In the genomic region with DNA sequence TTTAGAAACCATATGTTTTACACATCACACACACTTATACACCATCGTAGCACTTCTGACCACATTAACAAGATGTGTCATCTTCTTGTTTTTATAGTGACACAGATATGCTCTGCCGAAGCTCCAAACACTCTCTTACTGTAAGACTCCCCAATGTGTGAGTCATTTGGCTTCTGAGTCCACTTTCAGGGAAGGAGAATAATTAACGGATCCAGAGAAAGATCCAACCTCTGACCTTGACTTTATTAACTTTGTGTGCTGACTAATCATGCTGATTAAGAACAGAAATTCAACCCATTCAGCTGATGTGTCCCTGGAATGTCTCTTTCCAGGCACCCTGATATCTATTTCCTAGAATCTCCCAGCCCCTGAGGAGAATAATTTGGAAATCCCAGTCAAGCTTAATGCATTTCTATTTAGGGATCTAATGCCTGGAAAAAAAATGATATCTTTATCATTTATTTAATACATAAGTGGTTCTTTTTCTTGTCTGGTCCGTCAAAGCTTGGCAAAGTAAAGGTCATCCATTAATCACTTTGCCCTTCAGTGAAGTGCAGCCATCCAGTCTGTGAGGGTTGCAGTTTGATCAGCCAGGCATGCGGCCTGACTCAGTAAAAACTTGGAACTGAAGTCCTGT, we compare ENCODE assay signal across 12 cellular contexts.
A peak's percentile ranks its signal among the peaks of the same experiment; 100 is the strongest.
DNase-seq lines count a peak whose midpoint lies in the region; ATAC-seq and TF ChIP-seq lines count a peak whose summit lies in the region.
"Had no signal": no experiment of that assay in that cellular context is flagged by ENCODE, and none has a peak within 500 bp of the region (broad histone marks: within the 10 kb centered on the region; RNA-seq: fewer than 3 reads in every experiment).

No MANE protein-coding gene starts in this region.

- CTCF ChIA-PET in activated CD4-positive, alpha-beta memory T cell treated with anti-CD3 and anti-CD28 coated beads for 36 hours (lab: Charles Lee), result no interaction called here

- H3K9me3 Mint-ChIP-seq in activated CD4-positive, alpha-beta memory T cell treated with anti-CD3 and anti-CD28 coated beads for 36 hours, result peaks cover 16% of the 10 kb centered on the region

- intact Hi-C loops in activated CD4-positive, alpha-beta memory T cell treated with anti-CD3 and anti-CD28 coated beads for 36 hours (cut with micrococcal nuclease), result no loop called here

- H4K20me1 ChIP-seq in fibroblast of lung (ENCODE audit: control insufficient read depth, extremely low read depth, insufficient read depth, low read length), result no peaks in the 10 kb centered on the region

- H3K27ac Mint-ChIP-seq in activated CD4-positive, alpha-beta memory T cell treated with anti-CD3 and anti-CD28 coated beads for 36 hours, result no peak overlapping the region

- no peaks in the 10 kb centered on the region for H3K27me3 ChIP-seq in fibroblast of lung (ENCODE audit: control insufficient read depth, insufficient read depth, low read length)
- H3K27me3 ChIP-seq: sigmoid colon had no signal

- peak overlapping the region; percentile 8 for H3K4me2 ChIP-seq in fibroblast of lung (ENCODE audit: extremely low read depth, insufficient read depth, low read length)
- H3K4me2 ChIP-seq: PC-9 had no signal

- no peaks in the 10 kb centered on the region for H3K36me3 ChIP-seq in fibroblast of lung (ENCODE audit: control insufficient read depth, insufficient read depth, low read length)
- H3K36me3 ChIP-seq: lower lobe of right lung, sigmoid colon had no signal

- no peaks in the 10 kb centered on the region for H3K4me1 Mint-ChIP-seq in activated CD4-positive, alpha-beta memory T cell treated with anti-CD3 and anti-CD28 coated beads for 36 hours (ENCODE audit: low read depth)

- peak overlapping the region; percentile 24 for H3K27ac ChIP-seq in fibroblast of lung (ENCODE audit: insufficient read depth, low read length)
- H3K27ac ChIP-seq: lower lobe of right lung, PC-9, sigmoid colon had no signal

- H3K9ac ChIP-seq in fibroblast of lung (ENCODE audit: insufficient read depth, low read length), result no peak overlapping the region

- no peaks in the 10 kb centered on the region for H3K9me3 ChIP-seq in fibroblast of lung (ENCODE audit: control insufficient read depth, insufficient read depth, low read depth, low read length)
- H3K9me3 ChIP-seq: lower lobe of right lung, sigmoid colon had no signal

- TF ChIP-seq CTCF in fibroblast of lung (conservative IDR thresholded peaks at IDR 0.05 in 1 of 2, IDR thresholded peaks at IDR 0.05 in 1 of 2; ENCODE audit: low read depth in 1 of 2, low read length in 2 of 2), result no peak

- DNase-seq in DMS53 treated with DMSO at 0.1 percent for 48 hours (lab: John Stamatoyannopoulos, UW; ENCODE audit: unreplicated experiment), result peak; percentile 61
- peak; percentile 94 to 99 for DNase-seq in fibroblast of lung (ENCODE audit: low read depth in 2 of 2)
- peak; percentile 69 for DNase-seq in pulmonary artery endothelial cell (ENCODE audit: low read depth, low spot score)
- DNase-seq in activated CD4-positive, alpha-beta memory T cell treated with anti-CD3 and anti-CD28 coated beads for 36 hours, result no peak
- DNase-seq: lower lobe of right lung, NCI-H1092, PC-9, sigmoid colon had no signal

- H3K27me3 Mint-ChIP-seq in activated CD4-positive, alpha-beta memory T cell treated with anti-CD3 and anti-CD28 coated beads for 36 hours, result no peaks in the 10 kb centered on the region

- H3K4me1 ChIP-seq in fibroblast of lung (ENCODE audit: control insufficient read depth, extremely low read depth, insufficient read depth, low read length), result peaks cover 12% of the 10 kb centered on the region
- H3K4me1 ChIP-seq: lower lobe of right lung had no signal

- H3K4me3 ChIP-seq in fibroblast of lung (replicated peaks in 1 of 4; ENCODE audit: control extremely low read depth in 1 of 4, insufficient read depth in 1 of 4, low read depth in 3 of 4, low read length in 4 of 4), result no peak overlapping the region
- H3K4me3 ChIP-seq: lower lobe of right lung, PC-9, sigmoid colon had no signal

- H3K36me3 Mint-ChIP-seq in activated CD4-positive, alpha-beta memory T cell treated with anti-CD3 and anti-CD28 coated beads for 36 hours, result no peaks in the 10 kb centered on the region

- no peak for ATAC-seq in HG03039 (IDR thresholded peaks at IDR 0.05; ENCODE audit: unreplicated experiment)
- no peak for ATAC-seq in HG03442 (IDR thresholded peaks at IDR 0.05; ENCODE audit: unreplicated experiment)
- no peak for ATAC-seq in GM18858 (IDR thresholded peaks at IDR 0.05; ENCODE audit: unreplicated experiment)

- POLR2A ChIA-PET in activated CD4-positive, alpha-beta memory T cell treated with anti-CD3 and anti-CD28 coated beads for 36 hours (lab: Charles Lee), result no interaction called here

- no peaks in the 10 kb centered on the region for H3K79me2 ChIP-seq in fibroblast of lung (ENCODE audit: control insufficient read depth, insufficient read depth, low read length)

- H3K4me3 Mint-ChIP-seq in activated CD4-positive, alpha-beta memory T cell treated with anti-CD3 and anti-CD28 coated beads for 36 hours, result no peak overlapping the region

- no peak overlapping the region for H2AFZ ChIP-seq in fibroblast of lung (ENCODE audit: low read length)
- H2AFZ ChIP-seq: PC-9 had no signal

TF ChIP-seq in PFSK-1, 5 proteins besides CTCF, POLR2A, EP300 and RAD21:
- TF ChIP-seq TAF1 (IDR thresholded peaks at IDR 0.05; ENCODE audit: borderline replicate concordance, insufficient read depth, low read length) (peak; percentile 57; the same call in 1 of the 2 replicates), FOXP2 (optimal IDR thresholded peaks at IDR 0.05; ENCODE audit: borderline replicate concordance, extremely low read depth, extremely low read length, insufficient read depth) (no peak), SIN3A (IDR thresholded peaks at IDR 0.05; ENCODE audit: borderline replicate concordance, insufficient read depth, low read length) (peak; percentile 55; the same call in 1 of the 2 replicates), POLR2AphosphoS5 (IDR thresholded peaks at IDR 0.05; ENCODE audit: low read depth, low read length) (peak; percentile 40; the same call in 1 of the 2 replicates)
- TF ChIP-seq, protein P1, sequence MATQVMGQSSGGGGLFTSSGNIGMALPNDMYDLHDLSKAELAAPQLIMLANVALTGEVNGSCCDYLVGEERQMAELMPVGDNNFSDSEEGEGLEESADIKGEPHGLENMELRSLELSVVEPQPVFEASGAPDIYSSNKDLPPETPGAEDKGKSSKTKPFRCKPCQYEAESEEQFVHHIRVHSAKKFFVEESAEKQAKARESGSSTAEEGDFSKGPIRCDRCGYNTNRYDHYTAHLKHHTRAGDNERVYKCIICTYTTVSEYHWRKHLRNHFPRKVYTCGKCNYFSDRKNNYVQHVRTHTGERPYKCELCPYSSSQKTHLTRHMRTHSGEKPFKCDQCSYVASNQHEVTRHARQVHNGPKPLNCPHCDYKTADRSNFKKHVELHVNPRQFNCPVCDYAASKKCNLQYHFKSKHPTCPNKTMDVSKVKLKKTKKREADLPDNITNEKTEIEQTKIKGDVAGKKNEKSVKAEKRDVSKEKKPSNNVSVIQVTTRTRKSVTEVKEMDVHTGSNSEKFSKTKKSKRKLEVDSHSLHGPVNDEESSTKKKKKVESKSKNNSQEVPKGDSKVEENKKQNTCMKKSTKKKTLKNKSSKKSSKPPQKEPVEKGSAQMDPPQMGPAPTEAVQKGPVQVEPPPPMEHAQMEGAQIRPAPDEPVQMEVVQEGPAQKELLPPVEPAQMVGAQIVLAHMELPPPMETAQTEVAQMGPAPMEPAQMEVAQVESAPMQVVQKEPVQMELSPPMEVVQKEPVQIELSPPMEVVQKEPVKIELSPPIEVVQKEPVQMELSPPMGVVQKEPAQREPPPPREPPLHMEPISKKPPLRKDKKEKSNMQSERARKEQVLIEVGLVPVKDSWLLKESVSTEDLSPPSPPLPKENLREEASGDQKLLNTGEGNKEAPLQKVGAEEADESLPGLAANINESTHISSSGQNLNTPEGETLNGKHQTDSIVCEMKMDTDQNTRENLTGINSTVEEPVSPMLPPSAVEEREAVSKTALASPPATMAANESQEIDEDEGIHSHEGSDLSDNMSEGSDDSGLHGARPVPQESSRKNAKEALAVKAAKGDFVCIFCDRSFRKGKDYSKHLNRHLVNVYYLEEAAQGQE (IDR thresholded peaks at IDR 0.05; ENCODE audit: insufficient read depth in 1 of 2, low read depth in 2 of 2, low read length in 2 of 2), result peak in 1 of 2 experiments; percentile 57; a peak in 1 of 4 replicates
